Comparison of ENCODE assay signal across 11 cellular contexts in the genomic region with DNA sequence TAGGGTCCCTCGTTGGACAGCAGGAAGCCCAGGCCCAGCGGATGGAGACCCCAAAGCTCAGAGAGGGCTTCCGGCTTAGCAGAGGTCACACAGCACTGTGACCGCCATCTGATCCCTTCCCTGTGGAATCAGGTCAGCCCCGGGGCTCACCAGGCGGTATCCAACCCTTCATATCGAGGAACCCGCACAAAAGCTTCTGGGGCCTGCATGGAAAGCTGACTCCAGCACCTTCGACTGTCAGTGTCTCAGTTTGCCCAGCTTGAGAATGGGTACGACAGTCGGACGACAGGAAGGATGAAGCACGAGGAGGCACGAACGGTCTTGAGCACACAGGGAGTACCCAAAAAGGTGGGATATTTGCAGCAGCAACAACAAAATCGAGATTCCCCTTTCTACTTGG. TPM values are rescaled to one million over a fixed set of nuclear protein-coding genes. Genes with fewer than 3 reads are reported as not detected.
A peak's percentile ranks its signal among the peaks of the same experiment; 100 is the strongest.
DNase-seq lines count a peak whose midpoint lies in the region; ATAC-seq and TF ChIP-seq lines count a peak whose summit lies in the region.
"Had no signal": no experiment of that assay in that cellular context is flagged by ENCODE, and none has a peak within 500 bp of the region (broad histone marks: within the 10 kb centered on the region; RNA-seq: fewer than 3 reads in every experiment).

No MANE protein-coding gene starts in this region.

- intact Hi-C loops in CD4-positive, alpha-beta T cell (cut with DNase I, micrococcal nuclease): loop anchor here (1.0 to 10.0 kb wide), 6 partner anchors 13 to 445 kb away; partner anchors contain the start of genes DOHH (in 2 of the 2), FZR1 (in 2 of the 2) and TLE2 (in 1 of the 2)

- H3K4me1 Mint-ChIP-seq in CD4-positive, alpha-beta T cell (ENCODE audit: low read depth): peaks cover 55% of the 10 kb centered on the region
- H3K4me1 Mint-ChIP-seq in brain: peaks cover 51% of the 10 kb centered on the region

- H3K4me3 Mint-ChIP-seq in CD4-positive, alpha-beta T cell: peak overlapping the region; percentile 99
- H3K4me3 Mint-ChIP-seq in brain: peak overlapping the region in 4 of 5 experiments; percentile 35 to 83 (median 53)

- H3K4me2 ChIP-seq in osteoblast (ENCODE audit: insufficient read depth, low read length): no peak overlapping the region

- H3K27ac ChIP-seq in CD4-positive, alpha-beta T cell (ENCODE audit: low read depth, low read length): peak overlapping the region; percentile 41
- H3K27ac ChIP-seq in HEK293 (ENCODE audit: extremely low read depth, low read depth, low read length) (no peak overlapping the region), osteoblast (ENCODE audit: low read depth, low read length) (no peak overlapping the region)

- no peaks in the 10 kb centered on the region for H3K27me3 ChIP-seq in CD4-positive, alpha-beta T cell (ENCODE audit: control insufficient read depth, insufficient read depth, low read length)
- no peaks in the 10 kb centered on the region for H3K27me3 ChIP-seq in osteoblast (ENCODE audit: insufficient read depth, low read length)

- no peak for DNase-seq in CD4-positive, alpha-beta T cell
- peak; percentile 58 for DNase-seq in osteoblast (ENCODE audit: insufficient read length, low spot score, missing footprints)
- no peak for DNase-seq in CD1c-positive myeloid dendritic cell (ENCODE audit: extremely low spot score)
- no peak for DNase-seq in SHP77 treated with DMSO at 0.1 percent for 48 hours (lab: John Stamatoyannopoulos, UW)
- DNase-seq in midbrain (lab: John Stamatoyannopoulos, UW): no peak
- DNase-seq in iPS-NIHi7 (ENCODE audit: extremely low spot score): no peak
- DNase-seq: Karpas-422, mesenchymal stem cell, PC-3 had no signal

- no peak for ATAC-seq in CD4-positive, alpha-beta T cell (ENCODE audit: poor library complexity)
- ATAC-seq: PC-3 had no signal

- H3K4me3 ChIP-seq in HEK293 (ENCODE audit: low read depth, low read length) (no peak overlapping the region), osteoblast (ENCODE audit: insufficient read depth, low read length) (no peak overlapping the region)

- H2AFZ ChIP-seq in osteoblast (ENCODE audit: low read length): no peak overlapping the region

- POLR2A ChIA-PET in CD4-positive, alpha-beta T cell (lab: Charles Lee): interaction anchor here (0.9 to 8.5 kb wide), 7 partner anchors 7 to 583 kb away, joined by 4 to 225 read pairs (median 25); partner anchors contain the start of genes GADD45B, NCLN and TLE6
- POLR2A ChIA-PET in HEK293 (lab: Yijun Ruan, JAX): interaction anchor here (1.1 kb wide), 1 partner anchor 24 kb away, joined by 4 read pairs; no protein-coding TSS in a partner anchor

- H3K4me1 ChIP-seq in HEK293 (ENCODE audit: control insufficient read depth, insufficient read depth, low read length): peaks cover 20% of the 10 kb centered on the region
- peaks cover 13% of the 10 kb centered on the region for H3K4me1 ChIP-seq in osteoblast (ENCODE audit: insufficient read depth, low read length)

- peaks cover 11 to 52% of the 10 kb centered on the region in 2 experiments for H3K36me3 ChIP-seq in HEK293 (ENCODE audit: control insufficient read depth in 2 of 2, insufficient read depth in 1 of 2, low read length in 2 of 2)
- H3K36me3 ChIP-seq in osteoblast (ENCODE audit: insufficient read depth, low read length): peaks cover 35% of the 10 kb centered on the region

- TF ChIP-seq CTCF in CD4-positive, alpha-beta T cell (IDR thresholded peaks at IDR 0.05): no peak
- TF ChIP-seq CTCF in HEK293 (tag by site-specific recombination; IDR thresholded peaks at IDR 0.05): no peak
- TF ChIP-seq CTCF in brain (conservative IDR thresholded peaks at IDR 0.05): no peak
- no peak for TF ChIP-seq CTCF in osteoblast (IDR thresholded peaks at IDR 0.05; ENCODE audit: extremely low read depth, low read depth, low read length)

- peak overlapping the region; percentile 96 for H3K27ac Mint-ChIP-seq in CD4-positive, alpha-beta T cell
- H3K27ac Mint-ChIP-seq in brain: peak overlapping the region in 1 of 5 experiments; percentile 75

- H4K20me1 ChIP-seq in osteoblast (ENCODE audit: insufficient read depth, low read length): peaks cover 45% of the 10 kb centered on the region

- H3K9me3 Mint-ChIP-seq in CD4-positive, alpha-beta T cell: no peaks in the 10 kb centered on the region
- H3K9me3 Mint-ChIP-seq in brain: no peaks in the 10 kb centered on the region

- H3K27me3 Mint-ChIP-seq in CD4-positive, alpha-beta T cell: no peaks in the 10 kb centered on the region
- H3K27me3 Mint-ChIP-seq in brain: no peaks in the 10 kb centered on the region

- peaks cover 31% of the 10 kb centered on the region for H3K79me2 ChIP-seq in osteoblast (ENCODE audit: insufficient read depth, low read length)

- no peaks in the 10 kb centered on the region for H3K9me3 ChIP-seq in CD4-positive, alpha-beta T cell (ENCODE audit: control insufficient read depth, low read length)
- H3K9me3 ChIP-seq in HEK293 (ENCODE audit: control insufficient read depth, insufficient read depth, low read depth, low read length): no peaks in the 10 kb centered on the region
- no peaks in the 10 kb centered on the region for H3K9me3 ChIP-seq in osteoblast (ENCODE audit: low read depth, low read length)

- H3K36me3 Mint-ChIP-seq in CD4-positive, alpha-beta T cell (ENCODE audit: low read depth): peaks cover 66% of the 10 kb centered on the region
- peaks cover 46% of the 10 kb centered on the region for H3K36me3 Mint-ChIP-seq in brain

- CTCF ChIA-PET in CD4-positive, alpha-beta T cell (lab: Charles Lee): interaction anchor here (1.0 kb wide), 1 partner anchor 44 kb away, joined by 5 read pairs; no protein-coding TSS in a partner anchor
- CTCF ChIA-PET in HEK293 (lab: Yijun Ruan, JAX): interaction anchor here (0.6 to 1.3 kb wide), 3 partner anchors 13 to 117 kb away, joined by 3 to 4 read pairs (median 3); no protein-coding TSS in a partner anchor

TF ChIP-seq in HEK293, 187 proteins besides CTCF, POLR2A, EP300 and RAD21 (continues in another document):
- TF ChIP-seq EGR2 (tag by site-specific recombination; IDR thresholded peaks at IDR 0.05; ENCODE audit: low read depth) (no peak), ZNF580 (tag by site-specific recombination; IDR thresholded peaks at IDR 0.05) (peak; percentile 52; the same call in 1 of the 2 replicates), ZNF768 (tag by site-specific recombination; IDR thresholded peaks at IDR 0.05) (peak; percentile 92), BCL11A (tag by site-specific recombination; IDR thresholded peaks at IDR 0.05; ENCODE audit: low read depth) (0 out of 2 replicates have a peak, but pooled peaks have one; percentile 11), ZNF76 (tag by site-specific recombination; IDR thresholded peaks at IDR 0.05; ENCODE audit: borderline replicate concordance, low read depth) (no peak), SP7 (tag by site-specific recombination; IDR thresholded peaks at IDR 0.05) (peak; percentile 15; the same call in 1 of the 2 replicates)
- TF ChIP-seq, protein P1, sequence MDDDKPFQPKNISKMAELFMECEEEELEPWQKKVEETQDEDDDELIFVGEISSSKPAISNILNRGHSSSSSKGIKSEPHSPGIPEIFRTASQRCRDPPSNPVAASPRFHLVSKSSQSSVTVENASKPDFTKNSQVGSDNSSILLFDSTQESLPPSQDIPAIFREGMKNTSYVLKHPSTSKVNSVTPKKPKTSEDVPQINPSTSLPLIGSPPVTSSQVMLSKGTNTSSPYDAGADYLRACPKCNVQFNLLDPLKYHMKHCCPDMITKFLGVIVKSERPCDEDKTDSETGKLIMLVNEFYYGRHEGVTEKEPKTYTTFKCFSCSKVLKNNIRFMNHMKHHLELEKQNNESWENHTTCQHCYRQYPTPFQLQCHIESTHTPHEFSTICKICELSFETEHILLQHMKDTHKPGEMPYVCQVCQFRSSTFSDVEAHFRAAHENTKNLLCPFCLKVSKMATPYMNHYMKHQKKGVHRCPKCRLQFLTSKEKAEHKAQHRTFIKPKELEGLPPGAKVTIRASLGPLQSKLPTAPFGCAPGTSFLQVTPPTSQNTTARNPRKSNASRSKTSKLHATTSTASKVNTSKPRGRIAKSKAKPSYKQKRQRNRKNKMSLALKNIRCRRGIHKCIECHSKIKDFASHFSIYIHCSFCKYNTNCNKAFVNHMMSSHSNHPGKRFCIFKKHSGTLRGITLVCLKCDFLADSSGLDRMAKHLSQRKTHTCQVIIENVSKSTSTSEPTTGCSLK (tag by site-specific recombination; IDR thresholded peaks at IDR 0.05): no peak
- TF ChIP-seq, protein P2, sequence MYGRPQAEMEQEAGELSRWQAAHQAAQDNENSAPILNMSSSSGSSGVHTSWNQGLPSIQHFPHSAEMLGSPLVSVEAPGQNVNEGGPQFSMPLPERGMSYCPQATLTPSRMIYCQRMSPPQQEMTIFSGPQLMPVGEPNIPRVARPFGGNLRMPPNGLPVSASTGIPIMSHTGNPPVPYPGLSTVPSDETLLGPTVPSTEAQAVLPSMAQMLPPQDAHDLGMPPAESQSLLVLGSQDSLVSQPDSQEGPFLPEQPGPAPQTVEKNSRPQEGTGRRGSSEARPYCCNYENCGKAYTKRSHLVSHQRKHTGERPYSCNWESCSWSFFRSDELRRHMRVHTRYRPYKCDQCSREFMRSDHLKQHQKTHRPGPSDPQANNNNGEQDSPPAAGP (tag by site-specific recombination; IDR thresholded peaks at IDR 0.05): no peak
- TF ChIP-seq, protein P3, sequence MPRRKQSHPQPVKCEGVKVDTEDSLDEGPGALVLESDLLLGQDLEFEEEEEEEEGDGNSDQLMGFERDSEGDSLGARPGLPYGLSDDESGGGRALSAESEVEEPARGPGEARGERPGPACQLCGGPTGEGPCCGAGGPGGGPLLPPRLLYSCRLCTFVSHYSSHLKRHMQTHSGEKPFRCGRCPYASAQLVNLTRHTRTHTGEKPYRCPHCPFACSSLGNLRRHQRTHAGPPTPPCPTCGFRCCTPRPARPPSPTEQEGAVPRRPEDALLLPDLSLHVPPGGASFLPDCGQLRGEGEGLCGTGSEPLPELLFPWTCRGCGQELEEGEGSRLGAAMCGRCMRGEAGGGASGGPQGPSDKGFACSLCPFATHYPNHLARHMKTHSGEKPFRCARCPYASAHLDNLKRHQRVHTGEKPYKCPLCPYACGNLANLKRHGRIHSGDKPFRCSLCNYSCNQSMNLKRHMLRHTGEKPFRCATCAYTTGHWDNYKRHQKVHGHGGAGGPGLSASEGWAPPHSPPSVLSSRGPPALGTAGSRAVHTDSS (tag by site-specific recombination; IDR thresholded peaks at IDR 0.05): 0 out of 2 replicates have a peak, but pooled peaks have one; percentile 14

RNA-seq across cellular contexts. Expression of gene TLE5, which starts 2.6 kb away (rescaled TPM):
- total RNA-seq in CD4-positive, alpha-beta T cell: 100 to 1,000 TPM; 722 to 793 TPM
- 1,738 TPM for polyA plus RNA-seq in brain (ENCODE audit: insufficient read depth, low read depth, low replicate concordance)
- 209 and 211 TPM in 2 replicates for total RNA-seq in osteoblast

RNA-seq across cellular contexts. Expression of gene TLE2, which starts 30.6 kb away (rescaled TPM):
- 10 to 100 TPM; 23.9 to 25.0 TPM for total RNA-seq in CD4-positive, alpha-beta T cell
- polyA plus RNA-seq in brain (ENCODE audit: insufficient read depth, low read depth, low replicate concordance): 139 TPM
- total RNA-seq in osteoblast: 2.4 and 5.1 TPM in 2 replicates

RNA-seq across cellular contexts. Expression of gene GNA11, which starts 34.5 kb away (rescaled TPM):
- total RNA-seq in CD4-positive, alpha-beta T cell: 1 to 10 TPM; 2.6 to 3.4 TPM
- polyA plus RNA-seq in brain (ENCODE audit: insufficient read depth, low read depth, low replicate concordance): 130 TPM
- 73.7 and 74.2 TPM in 2 replicates for total RNA-seq in osteoblast

Comparison
In these comparisons a context has a peak if more than half of its experiments do, and no peak if none do; other contexts are left out.
1. RNA of gene GNA11, which starts 34.5 kb away (total RNA-seq): 73.7 to 74.2 TPM in osteoblast; 2.6 to 3.4 TPM in CD4-positive, alpha-beta T cell; every median in the first group is over 10 times any median in the second.